Comparison of ENCODE assay signal across 9 cellular contexts in genomic region chr9:125446581-125447094, GRCh38.
DNase-seq lines count a peak whose midpoint lies in the region; ATAC-seq, FAIRE-seq and TF ChIP-seq lines count a peak whose summit lies in the region.
"Had no signal": no experiment of that assay in that cellular context is flagged by ENCODE, and none has a peak within 500 bp of the region (broad histone marks: within the 10 kb centered on the region; RNA-seq: fewer than 3 reads in every experiment).

No MANE protein-coding gene starts in this region.

- H3K27ac Mint-ChIP-seq in GM23338 (0 out of 2 replicates have a peak overlapping the region, but pooled peaks have one; percentile 13), nephron (peak overlapping the region; percentile 65 to 85 (median 79)), osteocyte (ENCODE audit: unreplicated experiment) (no peak overlapping the region)
- H3K27ac Mint-ChIP-seq in activated T-helper 1 cell treated with anti-CD3 and anti-CD28 coated beads, Interleukin-12 subunit alpha, Interleukin-12 subunit beta, Interleukin-2, Interleukin-4 antibody, amounts not matched to agents 30 ng/mL and 10 ng/mL and 1 ng/mL, durations not matched to agents 14 hours and 24 hours and 36 hours: no peak overlapping the region

- peaks cover 6% of the 10 kb centered on the region for H3K27me3 Mint-ChIP-seq in GM23338 (ENCODE audit: insufficient read depth, low read depth, poor library complexity)
- H3K27me3 Mint-ChIP-seq in nephron (ENCODE audit: low read depth): peaks cover 1% of the 10 kb centered on the region
- no peaks in the 10 kb centered on the region for H3K27me3 Mint-ChIP-seq in activated T-helper 1 cell treated with anti-CD3 and anti-CD28 coated beads, Interleukin-12 subunit alpha, Interleukin-12 subunit beta, Interleukin-2, Interleukin-4 antibody, amounts not matched to agents 30 ng/mL and 10 ng/mL and 1 ng/mL, durations not matched to agents 14 hours and 24 hours and 36 hours (ENCODE audit: insufficient read depth)
- H3K27me3 Mint-ChIP-seq in osteocyte (ENCODE audit: unreplicated experiment): no peaks in the 10 kb centered on the region

- intact Hi-C loops in activated T-helper 1 cell treated with anti-CD3 and anti-CD28 coated beads, Interleukin-12 subunit alpha, Interleukin-12 subunit beta, Interleukin-2, Interleukin-4 antibody, amounts not matched to agents 30 ng/mL and 10 ng/mL and 1 ng/mL, durations not matched to agents 14 hours and 24 hours and 36 hours (cut with micrococcal nuclease): no loop called here

- WGBS in small intestine, 3 donors: 83 to 92% (median 85%) methylated on average over 6 of the region's 6 CpGs

- no peaks in the 10 kb centered on the region for H3K79me2 ChIP-seq in GM23338 (replicated peaks; ENCODE audit: insufficient read depth)

- TF ChIP-seq CTCF in GM23338 (conservative IDR thresholded peaks at IDR 0.05; ENCODE audit: low read depth in 2 of 2) (no peak), nephron (IDR thresholded peaks at IDR 0.05; ENCODE audit: unreplicated experiment in 3 of 3) (no peak), foreskin keratinocyte (conservative IDR thresholded peaks at IDR 0.05) (no peak), osteocyte (IDR thresholded peaks at IDR 0.05) (no peak)

- no peaks in the 10 kb centered on the region for H3K4me1 ChIP-seq in GM23338 (ENCODE audit: insufficient read depth)
- no peaks in the 10 kb centered on the region for H3K4me1 ChIP-seq in foreskin keratinocyte
- no peaks in the 10 kb centered on the region for H3K4me1 ChIP-seq in small intestine (ENCODE audit: control insufficient read depth in 2 of 2, insufficient read depth in 1 of 2, low read depth in 1 of 2, low read length in 1 of 2)

- H3K9me2 ChIP-seq in GM23338 (ENCODE audit: insufficient read depth): no peaks in the 10 kb centered on the region

- H3K4me1 Mint-ChIP-seq in GM23338 (peaks cover 16% of the 10 kb centered on the region), nephron (peaks cover 41% of the 10 kb centered on the region), osteocyte (ENCODE audit: unreplicated experiment) (no peaks in the 10 kb centered on the region)
- peaks cover 5% of the 10 kb centered on the region for H3K4me1 Mint-ChIP-seq in activated T-helper 1 cell treated with anti-CD3 and anti-CD28 coated beads, Interleukin-12 subunit alpha, Interleukin-12 subunit beta, Interleukin-2, Interleukin-4 antibody, amounts not matched to agents 30 ng/mL and 10 ng/mL and 1 ng/mL, durations not matched to agents 14 hours and 24 hours and 36 hours (ENCODE audit: low read depth)

- FAIRE-seq in small intestine (lab: Jason Lieb, UNC): no peak

- H4K20me1 ChIP-seq in GM23338 (replicated peaks; ENCODE audit: insufficient read depth): no peaks in the 10 kb centered on the region

- H3K36me3 Mint-ChIP-seq in GM23338 (ENCODE audit: low read depth): peaks cover 10% of the 10 kb centered on the region
- H3K36me3 Mint-ChIP-seq in nephron (ENCODE audit: low read depth): peaks cover 24% of the 10 kb centered on the region
- H3K36me3 Mint-ChIP-seq in activated T-helper 1 cell treated with anti-CD3 and anti-CD28 coated beads, Interleukin-12 subunit alpha, Interleukin-12 subunit beta, Interleukin-2, Interleukin-4 antibody, amounts not matched to agents 30 ng/mL and 10 ng/mL and 1 ng/mL, durations not matched to agents 14 hours and 24 hours and 36 hours (ENCODE audit: low read depth): peaks cover 2% of the 10 kb centered on the region
- peaks cover 20% of the 10 kb centered on the region for H3K36me3 Mint-ChIP-seq in osteocyte (ENCODE audit: unreplicated experiment)

- H3K4me3 ChIP-seq in GM23338: no peak overlapping the region
- no peak overlapping the region for H3K4me3 ChIP-seq in small intestine (ENCODE audit: low read depth in 1 of 2, low read length in 2 of 2)

- H3K4me2 ChIP-seq in GM23338: no peak overlapping the region

- no peaks in the 10 kb centered on the region for H3F3A ChIP-seq in GM23338 (replicated peaks; ENCODE audit: low read depth)

- H3K9me3 Mint-ChIP-seq in GM23338: no peaks in the 10 kb centered on the region
- H3K9me3 Mint-ChIP-seq in nephron: no peaks in the 10 kb centered on the region
- H3K9me3 Mint-ChIP-seq in activated T-helper 1 cell treated with anti-CD3 and anti-CD28 coated beads, Interleukin-12 subunit alpha, Interleukin-12 subunit beta, Interleukin-2, Interleukin-4 antibody, amounts not matched to agents 30 ng/mL and 10 ng/mL and 1 ng/mL, durations not matched to agents 14 hours and 24 hours and 36 hours: no peaks in the 10 kb centered on the region
- no peaks in the 10 kb centered on the region for H3K9me3 Mint-ChIP-seq in osteocyte (ENCODE audit: unreplicated experiment)

- H2AFZ ChIP-seq in GM23338: no peak overlapping the region

- H3K4me3 Mint-ChIP-seq in GM23338 (no peak overlapping the region), nephron (no peak overlapping the region), osteocyte (ENCODE audit: unreplicated experiment) (no peak overlapping the region)
- H3K4me3 Mint-ChIP-seq in activated T-helper 1 cell treated with anti-CD3 and anti-CD28 coated beads, Interleukin-12 subunit alpha, Interleukin-12 subunit beta, Interleukin-2, Interleukin-4 antibody, amounts not matched to agents 30 ng/mL and 10 ng/mL and 1 ng/mL, durations not matched to agents 14 hours and 24 hours and 36 hours: no peak overlapping the region

- H3K36me3 ChIP-seq in GM23338 (ENCODE audit: insufficient read depth) (no peaks in the 10 kb centered on the region), small intestine (ENCODE audit: control insufficient read depth in 2 of 2, insufficient read depth in 2 of 2, low read length in 2 of 2) (peaks cover 0 to 2% of the 10 kb centered on the region in 2 donors)

- DNase-seq in GM23338 (ENCODE audit: low spot score): no peak
- no peak for DNase-seq in foreskin keratinocyte
- no peak for DNase-seq in activated T-helper 1 cell treated with anti-CD3 and anti-CD28 coated beads, Interleukin-12 subunit alpha, Interleukin-12 subunit beta, Interleukin-2, Interleukin-4 antibody, amounts not matched to agents 30 ng/mL and 10 ng/mL and 1 ng/mL, durations not matched to agents 14 hours and 24 hours and 36 hours (ENCODE audit: low spot score)
- no peak for DNase-seq in osteocyte (ENCODE audit: extremely low spot score, unreplicated experiment)
- DNase-seq in small intestine: no peak
- DNase-seq: NCI-H1930 had no signal

- H3K9me3 ChIP-seq in small intestine (ENCODE audit: control insufficient read depth, low read depth): no peaks in the 10 kb centered on the region

- H3K27me3 ChIP-seq in GM23338 (ENCODE audit: insufficient read depth) (no peaks in the 10 kb centered on the region), foreskin keratinocyte (no peaks in the 10 kb centered on the region), small intestine (ENCODE audit: control insufficient read depth in 2 of 2, insufficient read depth in 2 of 2, low read length in 2 of 2) (no peaks in the 10 kb centered on the region)

- peak; percentile 93 for ATAC-seq in GM18907 (IDR thresholded peaks at IDR 0.05; ENCODE audit: unreplicated experiment)
- peak; percentile 39; the same call in 2 of the 3 replicates for ATAC-seq in GM23338
- peak; percentile 73 for ATAC-seq in HG03575 (IDR thresholded peaks at IDR 0.05; ENCODE audit: extremely low read depth, insufficient number of reproducible peaks, low FRiP score, unreplicated experiment)
- no peak for ATAC-seq in foreskin keratinocyte

- H3K27ac ChIP-seq in GM23338 (ENCODE audit: low read depth): no peak overlapping the region
- no peak overlapping the region for H3K27ac ChIP-seq in foreskin keratinocyte
- H3K27ac ChIP-seq in small intestine (ENCODE audit: low read depth in 1 of 2, low read length in 1 of 2): no peak overlapping the region

TF ChIP-seq in GM23338, 12 proteins besides CTCF, POLR2A, EP300 and RAD21 (continues in another document):
- TF ChIP-seq EZH2phosphoT487 (IDR thresholded peaks at IDR 0.05; ENCODE audit: unreplicated experiment) (no peak), ZNF331 (CRISPR knock-in tag; IDR thresholded peaks at IDR 0.05; ENCODE audit: low read depth) (no peak), CREB1 (CRISPR knock-in tag; IDR thresholded peaks at IDR 0.05; ENCODE audit: low read depth) (no peak), POLR2AphosphoS5 (IDR thresholded peaks at IDR 0.05; ENCODE audit: low read depth) (no peak), EZH2 (IDR thresholded peaks at IDR 0.05; ENCODE audit: low read depth, unreplicated experiment) (no peak), NANOG (IDR thresholded peaks at IDR 0.05; ENCODE audit: borderline replicate concordance) (no peak)

Comparison
In these comparisons a context has a peak if more than half of its experiments do, and no peak if none do; other contexts are left out.
1. H3K27ac Mint-ChIP-seq: peak in GM23338 (single experiment) and nephron (3 of 3); none in activated T-helper 1 cell treated with anti-CD3 and anti-CD28 coated beads, Interleukin-12 subunit alpha, Interleukin-12 subunit beta, Interleukin-2, Interleukin-4 antibody, amounts not matched to agents 30 ng/mL and 10 ng/mL and 1 ng/mL, durations not matched to agents 14 hours and 24 hours and 36 hours (single experiment) and osteocyte (single experiment).